1 cellular context compared by ENCODE assay signal in the genomic region with DNA sequence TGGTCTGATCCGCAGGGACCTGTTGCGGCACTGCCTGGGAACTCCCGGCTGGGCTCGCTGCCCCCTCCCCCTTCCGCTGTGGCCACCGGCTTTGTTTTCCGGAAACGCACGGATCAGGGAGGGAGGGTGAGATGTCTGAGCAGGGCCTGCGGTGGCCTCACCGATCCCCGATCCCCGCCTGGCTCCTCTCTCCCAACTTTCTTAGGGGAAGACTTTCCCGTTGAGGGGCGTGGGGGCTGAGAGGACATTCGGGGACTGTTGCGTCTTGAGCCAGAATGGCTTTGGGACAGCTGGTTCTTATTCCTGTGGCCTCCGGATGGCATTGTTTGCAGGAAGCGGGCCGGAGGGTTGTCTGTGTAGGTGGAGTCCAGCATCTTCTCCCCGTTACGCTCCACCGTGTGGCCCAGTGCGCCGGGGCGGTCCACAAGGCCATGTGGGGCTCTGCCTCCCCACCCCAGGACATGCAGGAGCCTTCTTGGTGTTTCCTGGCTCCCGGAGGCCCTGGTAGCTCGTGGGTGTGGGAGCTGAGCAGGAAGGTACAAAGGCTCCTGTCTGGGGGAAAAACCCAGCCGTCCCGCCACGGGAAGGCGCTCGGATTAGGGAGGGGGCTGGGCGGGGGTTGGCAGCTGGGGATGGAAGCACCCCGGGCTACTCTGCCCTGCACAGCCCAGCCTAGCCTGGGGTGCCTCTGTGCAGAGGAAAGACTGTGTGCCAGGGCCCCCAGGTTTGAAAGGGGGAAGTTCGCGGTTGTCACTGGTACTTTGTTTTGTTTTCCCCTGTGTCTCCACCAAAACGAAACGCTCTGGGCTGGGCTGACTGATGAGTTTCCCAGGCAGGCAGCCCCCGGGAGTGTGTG.
TF ChIP-seq lines count a peak whose summit lies in the region.

No MANE protein-coding gene starts in this region.

TF ChIP-seq in HepG2, 621 proteins besides CTCF, POLR2A, EP300 and RAD21 (continued from another document and continues in another):
- TF ChIP-seq, protein P1, sequence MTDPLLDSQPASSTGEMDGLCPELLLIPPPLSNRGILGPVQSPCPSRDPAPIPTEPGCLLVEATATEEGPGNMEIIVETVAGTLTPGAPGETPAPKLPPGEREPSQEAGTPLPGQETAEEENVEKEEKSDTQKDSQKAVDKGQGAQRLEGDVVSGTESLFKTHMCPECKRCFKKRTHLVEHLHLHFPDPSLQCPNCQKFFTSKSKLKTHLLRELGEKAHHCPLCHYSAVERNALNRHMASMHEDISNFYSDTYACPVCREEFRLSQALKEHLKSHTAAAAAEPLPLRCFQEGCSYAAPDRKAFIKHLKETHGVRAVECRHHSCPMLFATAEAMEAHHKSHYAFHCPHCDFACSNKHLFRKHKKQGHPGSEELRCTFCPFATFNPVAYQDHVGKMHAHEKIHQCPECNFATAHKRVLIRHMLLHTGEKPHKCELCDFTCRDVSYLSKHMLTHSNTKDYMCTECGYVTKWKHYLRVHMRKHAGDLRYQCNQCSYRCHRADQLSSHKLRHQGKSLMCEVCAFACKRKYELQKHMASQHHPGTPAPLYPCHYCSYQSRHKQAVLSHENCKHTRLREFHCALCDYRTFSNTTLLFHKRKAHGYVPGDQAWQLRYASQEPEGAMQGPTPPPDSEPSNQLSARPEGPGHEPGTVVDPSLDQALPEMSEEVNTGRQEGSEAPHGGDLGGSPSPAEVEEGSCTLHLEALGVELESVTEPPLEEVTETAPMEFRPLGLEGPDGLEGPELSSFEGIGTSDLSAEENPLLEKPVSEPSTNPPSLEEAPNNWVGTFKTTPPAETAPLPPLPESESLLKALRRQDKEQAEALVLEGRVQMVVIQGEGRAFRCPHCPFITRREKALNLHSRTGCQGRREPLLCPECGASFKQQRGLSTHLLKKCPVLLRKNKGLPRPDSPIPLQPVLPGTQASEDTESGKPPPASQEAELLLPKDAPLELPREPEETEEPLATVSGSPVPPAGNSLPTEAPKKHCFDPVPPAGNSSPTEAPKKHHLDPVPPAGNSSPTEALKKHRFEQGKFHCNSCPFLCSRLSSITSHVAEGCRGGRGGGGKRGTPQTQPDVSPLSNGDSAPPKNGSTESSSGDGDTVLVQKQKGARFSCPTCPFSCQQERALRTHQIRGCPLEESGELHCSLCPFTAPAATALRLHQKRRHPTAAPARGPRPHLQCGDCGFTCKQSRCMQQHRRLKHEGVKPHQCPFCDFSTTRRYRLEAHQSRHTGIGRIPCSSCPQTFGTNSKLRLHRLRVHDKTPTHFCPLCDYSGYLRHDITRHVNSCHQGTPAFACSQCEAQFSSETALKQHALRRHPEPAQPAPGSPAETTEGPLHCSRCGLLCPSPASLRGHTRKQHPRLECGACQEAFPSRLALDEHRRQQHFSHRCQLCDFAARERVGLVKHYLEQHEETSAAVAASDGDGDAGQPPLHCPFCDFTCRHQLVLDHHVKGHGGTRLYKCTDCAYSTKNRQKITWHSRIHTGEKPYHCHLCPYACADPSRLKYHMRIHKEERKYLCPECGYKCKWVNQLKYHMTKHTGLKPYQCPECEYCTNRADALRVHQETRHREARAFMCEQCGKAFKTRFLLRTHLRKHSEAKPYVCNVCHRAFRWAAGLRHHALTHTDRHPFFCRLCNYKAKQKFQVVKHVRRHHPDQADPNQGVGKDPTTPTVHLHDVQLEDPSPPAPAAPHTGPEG (CRISPR knock-in tag; IDR thresholded peaks at IDR 0.05), result no peak
- TF ChIP-seq, protein P2, sequence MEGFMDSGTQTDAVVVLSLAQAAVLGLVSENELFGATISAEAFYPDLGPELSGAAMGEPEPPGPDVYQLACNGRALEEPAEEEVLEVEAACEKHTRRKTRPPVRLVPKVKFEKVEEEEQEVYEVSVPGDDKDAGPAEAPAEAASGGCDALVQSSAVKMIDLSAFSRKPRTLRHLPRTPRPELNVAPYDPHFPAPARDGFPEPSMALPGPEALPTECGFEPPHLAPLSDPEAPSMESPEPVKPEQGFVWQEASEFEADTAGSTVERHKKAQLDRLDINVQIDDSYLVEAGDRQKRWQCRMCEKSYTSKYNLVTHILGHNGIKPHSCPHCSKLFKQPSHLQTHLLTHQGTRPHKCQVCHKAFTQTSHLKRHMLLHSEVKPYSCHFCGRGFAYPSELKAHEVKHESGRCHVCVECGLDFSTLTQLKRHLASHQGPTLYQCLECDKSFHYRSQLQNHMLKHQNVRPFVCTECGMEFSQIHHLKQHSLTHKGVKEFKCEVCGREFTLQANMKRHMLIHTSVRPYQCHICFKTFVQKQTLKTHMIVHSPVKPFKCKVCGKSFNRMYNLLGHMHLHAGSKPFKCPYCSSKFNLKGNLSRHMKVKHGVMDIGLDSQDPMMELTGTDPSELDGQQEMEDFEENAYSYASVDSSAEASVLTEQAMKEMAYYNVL (CRISPR knock-in tag; IDR thresholded peaks at IDR 0.05; ENCODE audit: borderline replicate concordance), result no peak
- no peak for TF ChIP-seq BRF2 (CRISPR knock-in tag; IDR thresholded peaks at IDR 0.05)
- TF ChIP-seq ZNF816 (CRISPR knock-in tag; IDR thresholded peaks at IDR 0.05; ENCODE audit: borderline replicate concordance), result no peak
- no peak for TF ChIP-seq MAFG (CRISPR knock-in tag; IDR thresholded peaks at IDR 0.05)
- no peak for TF ChIP-seq SMC3 (IDR thresholded peaks at IDR 0.05; ENCODE audit: low read length)
- no peak for TF ChIP-seq GLI4 (CRISPR knock-in tag; IDR thresholded peaks at IDR 0.05; ENCODE audit: borderline replicate concordance)
- TF ChIP-seq YEATS4 (CRISPR knock-in tag; IDR thresholded peaks at IDR 0.05; ENCODE audit: borderline replicate concordance), result peak; percentile 80; the same call in 1 of the 2 replicates
- no peak for TF ChIP-seq ZNF597 (CRISPR knock-in tag; IDR thresholded peaks at IDR 0.05)
- no peak for TF ChIP-seq ZNF709 (CRISPR knock-in tag; IDR thresholded peaks at IDR 0.05)
- no peak for TF ChIP-seq SMAD9 (CRISPR knock-in tag; IDR thresholded peaks at IDR 0.05)
- TF ChIP-seq, protein P3, sequence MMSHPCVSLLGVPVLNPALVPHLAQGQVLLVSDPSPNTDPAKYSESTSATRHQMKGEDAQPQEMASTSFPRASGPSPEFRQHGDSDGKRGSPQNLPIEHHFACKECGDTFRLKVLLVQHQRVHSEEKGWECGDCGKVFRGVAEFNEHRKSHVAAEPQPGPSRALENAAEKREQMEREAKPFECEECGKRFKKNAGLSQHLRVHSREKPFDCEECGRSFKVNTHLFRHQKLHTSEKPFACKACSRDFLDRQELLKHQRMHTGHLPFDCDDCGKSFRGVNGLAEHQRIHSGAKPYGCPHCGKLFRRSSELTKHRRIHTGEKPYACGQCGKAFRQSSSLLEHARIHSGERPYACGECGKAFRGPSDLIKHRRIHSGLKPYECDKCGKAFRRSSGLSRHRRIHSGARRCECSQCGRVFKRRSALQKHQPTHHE (CRISPR knock-in tag; IDR thresholded peaks at IDR 0.05; ENCODE audit: borderline replicate concordance), result no peak; the same call in 1 of the 2 replicates
- TF ChIP-seq, protein P4, sequence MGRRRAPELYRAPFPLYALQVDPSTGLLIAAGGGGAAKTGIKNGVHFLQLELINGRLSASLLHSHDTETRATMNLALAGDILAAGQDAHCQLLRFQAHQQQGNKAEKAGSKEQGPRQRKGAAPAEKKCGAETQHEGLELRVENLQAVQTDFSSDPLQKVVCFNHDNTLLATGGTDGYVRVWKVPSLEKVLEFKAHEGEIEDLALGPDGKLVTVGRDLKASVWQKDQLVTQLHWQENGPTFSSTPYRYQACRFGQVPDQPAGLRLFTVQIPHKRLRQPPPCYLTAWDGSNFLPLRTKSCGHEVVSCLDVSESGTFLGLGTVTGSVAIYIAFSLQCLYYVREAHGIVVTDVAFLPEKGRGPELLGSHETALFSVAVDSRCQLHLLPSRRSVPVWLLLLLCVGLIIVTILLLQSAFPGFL (CRISPR knock-in tag; IDR thresholded peaks at IDR 0.05), result no peak
- TF ChIP-seq ZNF337 (CRISPR knock-in tag; IDR thresholded peaks at IDR 0.05; ENCODE audit: borderline replicate concordance, low read depth), result no peak
- no peak for TF ChIP-seq ZNF280D (CRISPR knock-in tag; IDR thresholded peaks at IDR 0.05)
- TF ChIP-seq ZNF292 (CRISPR knock-in tag; IDR thresholded peaks at IDR 0.05; ENCODE audit: borderline replicate concordance, low read depth), result peak; percentile 14; the same call in 1 of the 2 replicates
- TF ChIP-seq GATAD1 (CRISPR knock-in tag; IDR thresholded peaks at IDR 0.05), result peak; percentile 80
- no peak for TF ChIP-seq ZNF326 (CRISPR knock-in tag; IDR thresholded peaks at IDR 0.05; ENCODE audit: borderline replicate concordance)
- TF ChIP-seq, protein P5, sequence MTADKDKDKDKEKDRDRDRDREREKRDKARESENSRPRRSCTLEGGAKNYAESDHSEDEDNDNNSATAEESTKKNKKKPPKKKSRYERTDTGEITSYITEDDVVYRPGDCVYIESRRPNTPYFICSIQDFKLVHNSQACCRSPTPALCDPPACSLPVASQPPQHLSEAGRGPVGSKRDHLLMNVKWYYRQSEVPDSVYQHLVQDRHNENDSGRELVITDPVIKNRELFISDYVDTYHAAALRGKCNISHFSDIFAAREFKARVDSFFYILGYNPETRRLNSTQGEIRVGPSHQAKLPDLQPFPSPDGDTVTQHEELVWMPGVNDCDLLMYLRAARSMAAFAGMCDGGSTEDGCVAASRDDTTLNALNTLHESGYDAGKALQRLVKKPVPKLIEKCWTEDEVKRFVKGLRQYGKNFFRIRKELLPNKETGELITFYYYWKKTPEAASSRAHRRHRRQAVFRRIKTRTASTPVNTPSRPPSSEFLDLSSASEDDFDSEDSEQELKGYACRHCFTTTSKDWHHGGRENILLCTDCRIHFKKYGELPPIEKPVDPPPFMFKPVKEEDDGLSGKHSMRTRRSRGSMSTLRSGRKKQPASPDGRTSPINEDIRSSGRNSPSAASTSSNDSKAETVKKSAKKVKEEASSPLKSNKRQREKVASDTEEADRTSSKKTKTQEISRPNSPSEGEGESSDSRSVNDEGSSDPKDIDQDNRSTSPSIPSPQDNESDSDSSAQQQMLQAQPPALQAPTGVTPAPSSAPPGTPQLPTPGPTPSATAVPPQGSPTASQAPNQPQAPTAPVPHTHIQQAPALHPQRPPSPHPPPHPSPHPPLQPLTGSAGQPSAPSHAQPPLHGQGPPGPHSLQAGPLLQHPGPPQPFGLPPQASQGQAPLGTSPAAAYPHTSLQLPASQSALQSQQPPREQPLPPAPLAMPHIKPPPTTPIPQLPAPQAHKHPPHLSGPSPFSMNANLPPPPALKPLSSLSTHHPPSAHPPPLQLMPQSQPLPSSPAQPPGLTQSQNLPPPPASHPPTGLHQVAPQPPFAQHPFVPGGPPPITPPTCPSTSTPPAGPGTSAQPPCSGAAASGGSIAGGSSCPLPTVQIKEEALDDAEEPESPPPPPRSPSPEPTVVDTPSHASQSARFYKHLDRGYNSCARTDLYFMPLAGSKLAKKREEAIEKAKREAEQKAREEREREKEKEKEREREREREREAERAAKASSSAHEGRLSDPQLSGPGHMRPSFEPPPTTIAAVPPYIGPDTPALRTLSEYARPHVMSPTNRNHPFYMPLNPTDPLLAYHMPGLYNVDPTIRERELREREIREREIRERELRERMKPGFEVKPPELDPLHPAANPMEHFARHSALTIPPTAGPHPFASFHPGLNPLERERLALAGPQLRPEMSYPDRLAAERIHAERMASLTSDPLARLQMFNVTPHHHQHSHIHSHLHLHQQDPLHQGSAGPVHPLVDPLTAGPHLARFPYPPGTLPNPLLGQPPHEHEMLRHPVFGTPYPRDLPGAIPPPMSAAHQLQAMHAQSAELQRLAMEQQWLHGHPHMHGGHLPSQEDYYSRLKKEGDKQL (CRISPR knock-in tag; IDR thresholded peaks at IDR 0.05; ENCODE audit: low read depth), result no peak
- no peak for TF ChIP-seq MTA1 (CRISPR knock-in tag; IDR thresholded peaks at IDR 0.05; ENCODE audit: borderline replicate concordance)
- TF ChIP-seq TIGD3 (CRISPR knock-in tag; IDR thresholded peaks at IDR 0.05; ENCODE audit: borderline replicate concordance), result no peak
- TF ChIP-seq MXI1 (IDR thresholded peaks at IDR 0.05; ENCODE audit: borderline replicate concordance, low read depth, low read length), result peak; percentile 76; the same call in 1 of the 3 replicates
- TF ChIP-seq NFRKB (IDR thresholded peaks at IDR 0.05), result no peak
- TF ChIP-seq ZNF44 (CRISPR knock-in tag; IDR thresholded peaks at IDR 0.05), result no peak
- no peak for TF ChIP-seq ZNF33B (CRISPR knock-in tag; IDR thresholded peaks at IDR 0.05)
